ENCODE assay signal across 1 cellular context in genomic region chr20:57770852-57771746, GRCh38.
TF ChIP-seq lines count a peak whose summit lies in the region.

No MANE protein-coding gene starts in this region.

TF ChIP-seq in HCT116, 20 proteins besides CTCF, POLR2A, EP300 and RAD21:
- TF ChIP-seq FOSL1 (IDR thresholded peaks at IDR 0.05; ENCODE audit: low read depth) (no peak), POLR2AphosphoS5 (IDR thresholded peaks at IDR 0.05; ENCODE audit: low read depth, low read length) (no peak), SIN3A (IDR thresholded peaks at IDR 0.05; ENCODE audit: low read depth) (no peak), EGR1 (IDR thresholded peaks at IDR 0.05; ENCODE audit: low read depth) (no peak), TCF7L2 (IDR thresholded peaks at IDR 0.05; ENCODE audit: borderline replicate concordance, extremely low read depth, insufficient read depth, insufficient read length) (no peak), SRF (IDR thresholded peaks at IDR 0.05; ENCODE audit: low read depth) (no peak)
- TF ChIP-seq, protein P1, sequence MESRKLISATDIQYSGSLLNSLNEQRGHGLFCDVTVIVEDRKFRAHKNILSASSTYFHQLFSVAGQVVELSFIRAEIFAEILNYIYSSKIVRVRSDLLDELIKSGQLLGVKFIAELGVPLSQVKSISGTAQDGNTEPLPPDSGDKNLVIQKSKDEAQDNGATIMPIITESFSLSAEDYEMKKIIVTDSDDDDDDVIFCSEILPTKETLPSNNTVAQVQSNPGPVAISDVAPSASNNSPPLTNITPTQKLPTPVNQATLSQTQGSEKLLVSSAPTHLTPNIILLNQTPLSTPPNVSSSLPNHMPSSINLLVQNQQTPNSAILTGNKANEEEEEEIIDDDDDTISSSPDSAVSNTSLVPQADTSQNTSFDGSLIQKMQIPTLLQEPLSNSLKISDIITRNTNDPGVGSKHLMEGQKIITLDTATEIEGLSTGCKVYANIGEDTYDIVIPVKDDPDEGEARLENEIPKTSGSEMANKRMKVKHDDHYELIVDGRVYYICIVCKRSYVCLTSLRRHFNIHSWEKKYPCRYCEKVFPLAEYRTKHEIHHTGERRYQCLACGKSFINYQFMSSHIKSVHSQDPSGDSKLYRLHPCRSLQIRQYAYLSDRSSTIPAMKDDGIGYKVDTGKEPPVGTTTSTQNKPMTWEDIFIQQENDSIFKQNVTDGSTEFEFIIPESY (IDR thresholded peaks at IDR 0.05; ENCODE audit: extremely low read depth, insufficient replicate concordance, low read length), result no peak
